ENCODE assay signal across 25 cellular contexts in the genomic region with DNA sequence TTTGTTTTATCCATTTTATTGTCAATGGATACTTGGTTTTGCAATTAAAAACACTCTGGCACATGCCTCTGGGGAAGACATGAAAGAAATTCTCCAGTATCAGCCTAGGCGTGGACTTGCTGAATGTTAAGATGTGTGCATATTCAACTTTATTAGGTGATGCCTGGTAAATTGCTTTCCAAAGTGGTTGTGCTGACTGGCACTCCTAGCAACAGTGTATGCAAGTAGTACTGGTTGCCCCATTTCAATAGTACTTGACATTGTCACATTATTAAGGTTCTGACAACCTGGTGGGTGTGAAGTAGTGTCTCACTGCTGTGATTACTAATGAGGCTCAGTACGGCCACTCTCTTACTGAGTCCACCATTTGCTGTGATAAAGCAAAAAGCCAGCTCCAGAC. TPM values are rescaled to one million over a fixed set of nuclear protein-coding genes. Genes with fewer than 3 reads are reported as not detected.
DNase-seq lines count a peak whose midpoint lies in the region; ATAC-seq and TF ChIP-seq lines count a peak whose summit lies in the region.
"Had no signal": no experiment of that assay in that cellular context is flagged by ENCODE, and none has a peak within 500 bp of the region (broad histone marks: within the 10 kb centered on the region; RNA-seq: fewer than 3 reads in every experiment).

No MANE protein-coding gene starts in this region.

- intact Hi-C loops in left lung (cut with DNase I): no loop called here
- intact Hi-C loops in upper lobe of right lung (cut with DNase I): no loop called here

- TF ChIP-seq CTCF in left lung (IDR thresholded peaks at IDR 0.05): no peak
- no peak for TF ChIP-seq CTCF in upper lobe of right lung (IDR thresholded peaks at IDR 0.05)
- no peak for TF ChIP-seq CTCF in GM20000 (IDR thresholded peaks at IDR 0.05; ENCODE audit: extremely low read depth, missing control alignments)

- H3K27me3 ChIP-seq in left lung (no peaks in the 10 kb centered on the region), upper lobe of right lung (no peaks in the 10 kb centered on the region)
- H3K27me3 ChIP-seq: BE2C, BLaER1 had no signal

- H3K4me3 ChIP-seq in left lung (no peak overlapping the region), upper lobe of right lung (no peak overlapping the region)
- H3K4me3 ChIP-seq: BLaER1, GM12878 had no signal

- H3K27ac ChIP-seq in left lung (no peak overlapping the region), upper lobe of right lung (no peak overlapping the region)
- H3K27ac ChIP-seq: BLaER1 had no signal

- ATAC-seq in left lung (peak; percentile 92), upper lobe of right lung (peak; percentile 32), GM21528 (IDR thresholded peaks at IDR 0.05; ENCODE audit: low FRiP score, unreplicated experiment) (no peak)
- ATAC-seq: GM12878 had no signal

- no peaks in the 10 kb centered on the region for H3K9me3 ChIP-seq in left lung
- H3K9me3 ChIP-seq in upper lobe of right lung: no peaks in the 10 kb centered on the region
- H3K9me3 ChIP-seq: BE2C, BLaER1 had no signal

- DNase-seq in NCI-H774 (lab: John Stamatoyannopoulos, UW) (peak; percentile 31), left lung (no peak), putamen (ENCODE audit: low spot score) (peak; percentile 4), upper lobe of right lung (no peak), GM20000 (ENCODE audit: low spot score) (no peak), activated gamma-delta T cell treated with Interleukin-2 at 50 U/mL for 16 hours (no peak)
- DNase-seq: 8988T; ACHN; BE2C; C1 segment of cervical spinal cord; CD4-positive, alpha-beta memory T cell; CD4-positive, CD25-positive, alpha-beta regulatory T cell; CD8-positive, alpha-beta memory T cell; COR-L47; DMS 273 treated with DMSO at 0.1 percent for 48 hours; DMS153; DMS53; DMS79; DND-41; EL; GDM1 had no signal

- no peaks in the 10 kb centered on the region for H3K4me1 ChIP-seq in left lung
- H3K4me1 ChIP-seq in upper lobe of right lung: no peaks in the 10 kb centered on the region
- H3K4me1 ChIP-seq: BE2C, BLaER1 had no signal

- peaks cover 0 to 11% of the 10 kb centered on the region in 2 donors for H3K36me3 ChIP-seq in left lung
- peaks cover 9% of the 10 kb centered on the region for H3K36me3 ChIP-seq in upper lobe of right lung
- H3K36me3 ChIP-seq: BE2C had no signal

RNA-seq across cellular contexts. Expression of gene BEND5, which starts 48.1 kb away (rescaled TPM):
- total RNA-seq in left lung (1 to 10 TPM; 2.2 to 3.3 TPM), upper lobe of right lung (3.4 TPM)
- total RNA-seq: G401, GM12878 had no signal

Comparison
In these comparisons a context has a peak if more than half of its experiments do, and no peak if none do; other contexts are left out.
1. DNase-seq: peak in NCI-H774 (single experiment) and putamen (single experiment); none in left lung (0 of 2), upper lobe of right lung (single experiment), GM20000 (single experiment) and activated gamma-delta T cell treated with Interleukin-2 at 50 U/mL for 16 hours (single experiment).